Comparison of ENCODE assay signal across 11 cellular contexts in the genomic region with DNA sequence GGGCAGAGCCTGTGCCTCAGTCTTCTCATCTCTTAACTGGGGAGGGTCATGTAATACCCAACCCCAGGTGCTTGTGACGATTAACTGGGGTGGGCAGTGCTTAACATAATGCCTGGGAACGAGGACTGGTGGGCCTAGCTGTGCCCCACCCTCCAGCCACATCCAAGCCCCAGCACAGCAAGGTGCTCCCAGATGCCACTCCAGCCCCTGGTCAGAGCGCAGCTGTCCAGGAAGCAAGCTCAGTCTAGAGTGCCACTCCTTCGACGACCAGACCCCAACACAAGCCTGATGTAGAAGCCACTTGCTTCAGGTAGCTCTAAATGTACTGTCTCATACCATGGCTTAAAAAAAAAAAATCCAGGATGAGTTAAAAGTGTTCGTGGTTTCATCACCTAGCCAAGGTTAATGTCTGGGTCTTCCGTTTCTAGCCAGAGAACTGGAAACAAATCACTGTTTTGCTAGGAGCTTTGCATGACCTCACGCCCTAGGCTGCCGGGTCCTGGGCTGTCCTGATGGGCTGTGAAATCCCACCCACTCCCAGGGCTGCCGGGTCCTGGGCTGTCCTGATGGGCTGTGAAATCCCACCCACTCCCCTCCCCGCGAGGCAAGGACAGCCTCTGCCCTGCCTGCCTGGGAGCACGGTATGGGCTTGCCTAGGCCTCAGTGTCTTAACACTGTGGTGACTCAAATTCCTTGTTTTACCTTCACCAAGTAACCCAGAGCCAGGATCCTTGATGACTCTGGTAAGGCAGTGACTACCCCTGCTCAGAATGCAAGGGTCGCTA. TPM values are rescaled to one million over a fixed set of nuclear protein-coding genes. Genes with fewer than 3 reads are reported as not detected.
DNase-seq lines count a peak whose midpoint lies in the region; ATAC-seq and TF ChIP-seq lines count a peak whose summit lies in the region.
"Had no signal": no experiment of that assay in that cellular context is flagged by ENCODE, and none has a peak within 500 bp of the region (broad histone marks: within the 10 kb centered on the region; RNA-seq: fewer than 3 reads in every experiment).

No MANE protein-coding gene starts in this region.

- peak overlapping the region; percentile 72 for H3K27ac ChIP-seq in cardiac muscle cell
- H3K27ac ChIP-seq: C4-2B had no signal

- H3K4me1 ChIP-seq in cardiac muscle cell (ENCODE audit: low read depth): peaks cover 9% of the 10 kb centered on the region

- no peaks in the 10 kb centered on the region for H3K27me3 ChIP-seq in cardiac muscle cell

- intact Hi-C loops in cardiac septum (cut with DNase I): no loop called here

- no peaks in the 10 kb centered on the region for H3K9me3 ChIP-seq in cardiac muscle cell (ENCODE audit: low read depth)

- no peak for TF ChIP-seq CTCF in cardiac muscle cell (IDR thresholded peaks at IDR 0.05; ENCODE audit: low read depth, low read length)

- peaks cover 25% of the 10 kb centered on the region for H3K36me3 ChIP-seq in cardiac muscle cell

- H3K4me3 ChIP-seq in cardiac muscle cell: no peak overlapping the region

- DNase-seq in cardiac muscle cell (ENCODE audit: low read depth in 1 of 2, low spot score in 1 of 2) (peak in 1 of 2 donors; percentile 58), cardiac septum (ENCODE audit: low spot score) (no peak), amniotic epithelial cell (ENCODE audit: low read depth) (peak; percentile 43), iPS-NIHi11 (ENCODE audit: low spot score) (peak; percentile 54), HUDEP-2 (lab: John Stamatoyannopoulos, UW; ENCODE audit: unreplicated experiment in 76 of 76) (no peak), GOT3 (lab: John Stamatoyannopoulos, UW) (no peak)
- no peak for DNase-seq in activated CD8-positive, alpha-beta memory T cell treated with anti-CD3 and anti-CD28 coated beads, Interleukin-2, amount 50 U/mL, for 48 hours
- DNase-seq: amniotic stem cell, NCI-H1092 treated with DMSO at 0.1 percent for 48 hours had no signal

- ATAC-seq in HG02870 (IDR thresholded peaks at IDR 0.05; ENCODE audit: unreplicated experiment): no peak

RNA-seq across cellular contexts. Expression of a gene that starts 7.7 kb away (rescaled TPM):
- total RNA-seq in cardiac muscle cell (95.7 and 101 TPM in 2 replicates), cardiac septum (28.0 TPM)
- polyA plus RNA-seq in cardiac muscle cell: 36.9 and 37.3 TPM in 2 replicates

RNA-seq across cellular contexts. Expression of a gene that starts 9.6 kb away (rescaled TPM):
- total RNA-seq in cardiac muscle cell (227 and 303 TPM in 2 replicates), cardiac septum (294 TPM)
- 210 and 232 TPM in 2 replicates for polyA plus RNA-seq in cardiac muscle cell

RNA-seq across cellular contexts. Expression of a gene that starts 42.7 kb away (rescaled TPM):
- total RNA-seq in cardiac muscle cell: 81.5 and 83.8 TPM in 2 replicates
- polyA plus RNA-seq in cardiac muscle cell: 5.9 and 7.3 TPM in 2 replicates
- 9.6 TPM for total RNA-seq in cardiac septum

RNA-seq across cellular contexts. Expression of a gene that starts 46.7 kb away (rescaled TPM):
- total RNA-seq in cardiac muscle cell (31.0 and 40.1 TPM in 2 replicates), cardiac septum (14.1 TPM)
- polyA plus RNA-seq in cardiac muscle cell: 22.7 and 26.5 TPM in 2 replicates

RNA-seq across cellular contexts. Expression of a gene that starts 47.0 kb away (rescaled TPM):
- 8.7 and 11.3 TPM in 2 replicates for total RNA-seq in cardiac muscle cell
- 2.9 and 3.9 TPM in 2 replicates for polyA plus RNA-seq in cardiac muscle cell
- 9.9 TPM for total RNA-seq in cardiac septum

Comparison
In these comparisons a context has a peak if more than half of its experiments do, and no peak if none do; other contexts are left out.
1. DNase-seq: peak in amniotic epithelial cell (single experiment) and iPS-NIHi11 (single experiment); none in cardiac septum (single experiment), activated CD8-positive, alpha-beta memory T cell treated with anti-CD3 and anti-CD28 coated beads, Interleukin-2, amount 50 U/mL, for 48 hours (single experiment), HUDEP-2 (0 of 76) and GOT3 (single experiment).